ENCODE assay signal across 8 cellular contexts in the genomic region with DNA sequence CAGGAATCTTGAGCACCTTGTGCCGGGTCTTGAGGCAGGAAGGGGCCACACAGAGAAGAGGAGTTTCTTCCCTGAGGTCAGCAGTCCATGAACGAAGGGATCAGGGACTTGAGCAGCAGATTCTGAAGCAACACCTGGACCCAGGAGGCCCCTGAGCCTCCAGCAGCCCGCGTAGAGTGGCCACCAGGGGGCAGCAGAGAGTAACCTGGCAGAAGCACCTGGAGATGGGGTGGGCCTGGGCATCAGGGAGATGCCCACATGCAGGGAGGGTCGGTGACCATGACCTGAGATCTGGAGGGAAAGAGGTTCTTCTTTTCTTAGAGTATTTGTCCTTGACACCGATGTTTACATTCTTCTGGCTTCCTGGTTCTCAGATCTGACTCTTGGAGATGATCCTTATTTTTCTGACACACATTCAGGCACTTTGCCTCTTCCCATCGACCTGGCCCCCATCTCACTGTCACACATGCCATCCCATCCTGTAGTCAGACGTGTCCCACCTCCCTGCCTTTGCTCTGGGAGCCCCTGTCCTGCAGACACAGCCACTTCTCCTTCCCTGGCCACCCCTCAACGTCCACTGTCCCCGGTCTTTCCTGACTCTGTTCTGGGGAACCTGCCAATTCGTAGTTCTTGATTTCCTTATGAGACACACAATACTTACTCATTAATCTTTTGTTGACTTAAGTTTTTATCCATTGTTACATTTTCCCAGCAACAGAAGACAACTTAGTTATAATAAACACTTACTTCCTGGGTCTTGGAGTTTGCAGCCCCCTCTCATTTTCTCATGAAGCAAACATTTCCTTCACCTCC.
A peak's percentile ranks its signal among the peaks of the same experiment; 100 is the strongest.
DNase-seq lines count a peak whose midpoint lies in the region; ATAC-seq and TF ChIP-seq lines count a peak whose summit lies in the region.

No MANE protein-coding gene starts in this region.

- no peaks in the 10 kb centered on the region for H3K4me1 Mint-ChIP-seq in activated CD4-positive, alpha-beta T cell treated with anti-CD3 and anti-CD28 coated beads for 36 hours

- no peak overlapping the region for H3K4me3 Mint-ChIP-seq in activated CD4-positive, alpha-beta T cell treated with anti-CD3 and anti-CD28 coated beads for 36 hours

- TF ChIP-seq RAD21 in Ishikawa (IDR thresholded peaks at IDR 0.05; ENCODE audit: low read depth), result peak; percentile 28; the same call in 1 of the 2 replicates

- intact Hi-C loops in activated CD4-positive, alpha-beta T cell treated with anti-CD3 and anti-CD28 coated beads for 36 hours (cut with DNase I, micrococcal nuclease), result loop anchor here (1.0 kb wide), 2 partner anchors 37 to 247 kb away; no protein-coding TSS in a partner anchor

- ATAC-seq in activated CD4-positive, alpha-beta T cell treated with anti-CD3 and anti-CD28 coated beads for 36 hours, result peak; percentile 58
- no peak for ATAC-seq in GM18502 (IDR thresholded peaks at IDR 0.05; ENCODE audit: poor library complexity, unreplicated experiment)

- DNase-seq in DMS114 treated with DMSO at 0.1 percent for 48 hours (lab: John Stamatoyannopoulos, UW; ENCODE audit: unreplicated experiment) (peak; percentile 10), cerebellum (ENCODE audit: low spot score) (peak; percentile 41), medulla oblongata (ENCODE audit: extremely low spot score) (peak; percentile 37), NCI-H187 treated with DMSO at 0.1 percent for 48 hours (lab: John Stamatoyannopoulos, UW) (no peak)
- DNase-seq in activated CD4-positive, alpha-beta T cell treated with anti-CD3 and anti-CD28 coated beads for 36 hours, result peak; percentile 86
- peak; percentile 64 to 69 for DNase-seq in stimulated activated CD8-positive, alpha-beta memory T cell treated with anti-CD3 and anti-CD28 coated beads, Interleukin-4, amount 100 ng/mL, for 1 hour (ENCODE audit: low read depth in 2 of 2, low spot score in 1 of 2)

- no peak for TF ChIP-seq EP300 in Ishikawa (IDR thresholded peaks at IDR 0.05; ENCODE audit: borderline replicate concordance)

- H3K27ac Mint-ChIP-seq in activated CD4-positive, alpha-beta T cell treated with anti-CD3 and anti-CD28 coated beads for 36 hours, result no peak overlapping the region

- H3K9me3 Mint-ChIP-seq in activated CD4-positive, alpha-beta T cell treated with anti-CD3 and anti-CD28 coated beads for 36 hours (ENCODE audit: low read depth), result no peaks in the 10 kb centered on the region

- CTCF ChIA-PET in activated CD4-positive, alpha-beta T cell treated with anti-CD3 and anti-CD28 coated beads for 36 hours (lab: Charles Lee), result interaction anchor here (0.8 to 1.6 kb wide), 7 partner anchors 19 to 244 kb away, joined by 3 to 6 read pairs (median 4); no protein-coding TSS in a partner anchor

- H3K36me3 Mint-ChIP-seq in activated CD4-positive, alpha-beta T cell treated with anti-CD3 and anti-CD28 coated beads for 36 hours (ENCODE audit: low read depth), result no peaks in the 10 kb centered on the region

- POLR2A ChIA-PET in activated CD4-positive, alpha-beta T cell treated with anti-CD3 and anti-CD28 coated beads for 36 hours (lab: Charles Lee), result no interaction called here

- H3K27me3 Mint-ChIP-seq in activated CD4-positive, alpha-beta T cell treated with anti-CD3 and anti-CD28 coated beads for 36 hours, result no peaks in the 10 kb centered on the region

TF ChIP-seq in Ishikawa, 13 proteins besides CTCF, POLR2A, EP300 and RAD21:
- TF ChIP-seq, protein P1, sequence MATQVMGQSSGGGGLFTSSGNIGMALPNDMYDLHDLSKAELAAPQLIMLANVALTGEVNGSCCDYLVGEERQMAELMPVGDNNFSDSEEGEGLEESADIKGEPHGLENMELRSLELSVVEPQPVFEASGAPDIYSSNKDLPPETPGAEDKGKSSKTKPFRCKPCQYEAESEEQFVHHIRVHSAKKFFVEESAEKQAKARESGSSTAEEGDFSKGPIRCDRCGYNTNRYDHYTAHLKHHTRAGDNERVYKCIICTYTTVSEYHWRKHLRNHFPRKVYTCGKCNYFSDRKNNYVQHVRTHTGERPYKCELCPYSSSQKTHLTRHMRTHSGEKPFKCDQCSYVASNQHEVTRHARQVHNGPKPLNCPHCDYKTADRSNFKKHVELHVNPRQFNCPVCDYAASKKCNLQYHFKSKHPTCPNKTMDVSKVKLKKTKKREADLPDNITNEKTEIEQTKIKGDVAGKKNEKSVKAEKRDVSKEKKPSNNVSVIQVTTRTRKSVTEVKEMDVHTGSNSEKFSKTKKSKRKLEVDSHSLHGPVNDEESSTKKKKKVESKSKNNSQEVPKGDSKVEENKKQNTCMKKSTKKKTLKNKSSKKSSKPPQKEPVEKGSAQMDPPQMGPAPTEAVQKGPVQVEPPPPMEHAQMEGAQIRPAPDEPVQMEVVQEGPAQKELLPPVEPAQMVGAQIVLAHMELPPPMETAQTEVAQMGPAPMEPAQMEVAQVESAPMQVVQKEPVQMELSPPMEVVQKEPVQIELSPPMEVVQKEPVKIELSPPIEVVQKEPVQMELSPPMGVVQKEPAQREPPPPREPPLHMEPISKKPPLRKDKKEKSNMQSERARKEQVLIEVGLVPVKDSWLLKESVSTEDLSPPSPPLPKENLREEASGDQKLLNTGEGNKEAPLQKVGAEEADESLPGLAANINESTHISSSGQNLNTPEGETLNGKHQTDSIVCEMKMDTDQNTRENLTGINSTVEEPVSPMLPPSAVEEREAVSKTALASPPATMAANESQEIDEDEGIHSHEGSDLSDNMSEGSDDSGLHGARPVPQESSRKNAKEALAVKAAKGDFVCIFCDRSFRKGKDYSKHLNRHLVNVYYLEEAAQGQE (IDR thresholded peaks at IDR 0.05; ENCODE audit: low read depth), result no peak
- no peak for TF ChIP-seq ZBTB7A (IDR thresholded peaks at IDR 0.05; ENCODE audit: low read depth)
- no peak for TF ChIP-seq FOXM1 (IDR thresholded peaks at IDR 0.05; ENCODE audit: borderline replicate concordance, low read depth)
